9 cellular contexts compared by ENCODE assay signal in genomic region chr3:82938821-82939328, GRCh38.
"Had no signal": no experiment of that assay in that cellular context is flagged by ENCODE, and none has a peak within 500 bp of the region (broad histone marks: within the 10 kb centered on the region; RNA-seq: fewer than 3 reads in every experiment).

No MANE protein-coding gene starts in this region.

- H3K4me3 ChIP-seq: body of pancreas, SJCRH30, tibial nerve had no signal

- H3K36me3 ChIP-seq: SJCRH30, tibial nerve had no signal

- ATAC-seq: body of pancreas had no signal

- H3K9me3 ChIP-seq: SJCRH30 had no signal

- H3K27ac ChIP-seq: body of pancreas, tibial nerve had no signal

- H3K27me3 ChIP-seq: body of pancreas, SJCRH30, tibial nerve had no signal

- H3K4me1 ChIP-seq: body of pancreas, SJCRH30, tibial nerve had no signal

- DNase-seq: activated CD4-positive, alpha-beta memory T cell treated with anti-CD3 and anti-CD28 coated beads, Interleukin-2, amount 10 ng/mL, durations not matched to agents 7 days and 5 days; activated naive CD4-positive, alpha-beta T cell treated with anti-CD3 and anti-CD28 coated beads, Interleukin-2, amount 50 U/mL, for 16 hours; body of pancreas; erythroblast; hypothalamus; occipital lobe; stimulated activated CD4-positive, alpha-beta T cell treated with anti-CD3 and anti-CD28 coated beads, Interleukin-4, amount 100 ng/mL, for 4 hours had no signal
